In genomic region chr19:12859546-12859945, GRCh38 we compare ENCODE assay signal across 15 cellular contexts. TPM values are rescaled to one million over a fixed set of nuclear protein-coding genes. Genes with fewer than 3 reads are reported as not detected.
DNase-seq lines count a peak whose midpoint lies in the region; ATAC-seq, FAIRE-seq and TF ChIP-seq lines count a peak whose summit lies in the region.
"Had no signal": no experiment of that assay in that cellular context is flagged by ENCODE, and none has a peak within 500 bp of the region (broad histone marks: within the 10 kb centered on the region; RNA-seq: fewer than 3 reads in every experiment).

No MANE protein-coding gene starts in this region.

- H3K27me3 ChIP-seq in MG63: 0 out of 2 replicates have a peak, but pooled peaks cover 4% of the 10 kb centered on the region
- H3K27me3 ChIP-seq: BLaER1 treated with 17β-estradiol and CSF1 and Interleukin-3, amounts not matched to agents 10 nM and 100 nM had no signal

- DNase-seq in NCI-H2171 treated with DMSO at 0.1 percent for 48 hours (lab: John Stamatoyannopoulos, UW) (peak; percentile 22), NCI-H2171 (lab: John Stamatoyannopoulos, UW) (no peak), MG63 (peak; percentile 54), NCI-H82 treated with DMSO at 0.1 percent for 48 hours (lab: John Stamatoyannopoulos, UW; ENCODE audit: unreplicated experiment) (peak; percentile 63), T-helper 1 cell (no peak), GM12891 (ENCODE audit: insufficient read length, low spot score) (no peak)
- DNase-seq: ACHN; CD4-positive, CD25-positive, alpha-beta regulatory T cell; GF-D8 had no signal

- FAIRE-seq in GM12891 (lab: Jason Lieb, UNC): no peak
- FAIRE-seq: H54, K562 had no signal

- no peaks in the 10 kb centered on the region for H3K36me3 ChIP-seq in MG63
- H3K36me3 ChIP-seq: BLaER1 treated with 17β-estradiol and CSF1 and Interleukin-3, amounts not matched to agents 10 nM and 100 nM had no signal

- H3K4me3 ChIP-seq in MG63: no peak overlapping the region
- H3K4me3 ChIP-seq: BLaER1 treated with 17β-estradiol and CSF1 and Interleukin-3, amounts not matched to agents 10 nM and 100 nM; K562 had no signal

- TF ChIP-seq POLR2A in GM12891 (IDR thresholded peaks at IDR 0.05; ENCODE audit: low read depth, low read length): no peak

- no peak for ATAC-seq in GM21381 (IDR thresholded peaks at IDR 0.05; ENCODE audit: unreplicated experiment)
- ATAC-seq: HCT116, K562 had no signal

- H3K9me3 ChIP-seq in MG63: peaks cover 14% of the 10 kb centered on the region

TF ChIP-seq in GM12891, 5 proteins besides CTCF, POLR2A, EP300 and RAD21:
- no peak for TF ChIP-seq TAF1 (IDR thresholded peaks at IDR 0.05; ENCODE audit: low read depth, low read length)
- TF ChIP-seq POU2F2 (IDR thresholded peaks at IDR 0.05; ENCODE audit: low read depth, low read length): no peak

RNA-seq across cellular contexts. Expression of gene MAST1, which starts 21.2 kb away (rescaled TPM):
- total RNA-seq in MG63 (2014; rRNA removed; shearing (Covaris generic); ENCODE audit: low replicate concordance): 3.4 and 9.8 TPM in 2 replicates
- 0.82 TPM for polyA plus RNA-seq in GM12891 (2012; ENCODE audit: low read depth, missing spikeins)

RNA-seq across cellular contexts. Expression of gene DNASE2, which starts 21.7 kb away (rescaled TPM):
- total RNA-seq in MG63 (2014; rRNA removed; shearing (Covaris generic); ENCODE audit: low replicate concordance): 23.1 and 38.1 TPM in 2 replicates
- polyA plus RNA-seq in GM12891 (2012; ENCODE audit: low read depth, missing spikeins): 11.8 TPM

RNA-seq across cellular contexts. Expression of gene RTBDN, which starts 25.2 kb away (rescaled TPM):
- total RNA-seq in MG63 (2014; rRNA removed; shearing (Covaris generic); ENCODE audit: low replicate concordance): 0.95 TPM in 1 of 2 replicates, not detected in the other
- polyA plus RNA-seq in GM12891 (2012; ENCODE audit: low read depth, missing spikeins): not detected
- total RNA-seq: A172; CD4-positive, CD25-positive, alpha-beta regulatory T cell had no signal
- polyA plus RNA-seq: CD4-positive, CD25-positive, alpha-beta regulatory T cell had no signal

RNA-seq across cellular contexts. Expression of gene KLF1, which starts 27.5 kb away (rescaled TPM):
- total RNA-seq in MG63 (2014; rRNA removed; shearing (Covaris generic); ENCODE audit: low replicate concordance): not detected in 2 replicates
- polyA plus RNA-seq in GM12891 (2012; ENCODE audit: low read depth, missing spikeins): 0.05 TPM
- total RNA-seq: A172; CD4-positive, CD25-positive, alpha-beta regulatory T cell had no signal

RNA-seq across cellular contexts. Expression of gene GCDH, which starts 31.4 kb away (rescaled TPM):
- total RNA-seq in MG63 (2014; rRNA removed; shearing (Covaris generic); ENCODE audit: low replicate concordance): 44.1 and 86.8 TPM in 2 replicates
- 27.1 TPM for polyA plus RNA-seq in GM12891 (2012; ENCODE audit: low read depth, missing spikeins)

Comparison
In these comparisons a context has a peak if more than half of its experiments do, and no peak if none do; other contexts are left out.
1. DNase-seq: peak in NCI-H2171 treated with DMSO at 0.1 percent for 48 hours (single experiment), MG63 (single experiment) and NCI-H82 treated with DMSO at 0.1 percent for 48 hours (single experiment); none in NCI-H2171 (single experiment), T-helper 1 cell (0 of 5) and GM12891 (single experiment).